8 cellular contexts compared by ENCODE assay signal in genomic region chr4:155377281-155377680, GRCh38. TPM values are rescaled to one million over a fixed set of nuclear protein-coding genes. Genes with fewer than 3 reads are reported as not detected.
DNase-seq lines count a peak whose midpoint lies in the region; ATAC-seq, FAIRE-seq and TF ChIP-seq lines count a peak whose summit lies in the region.

No MANE protein-coding gene starts in this region.

- no peak for TF ChIP-seq EP300 in A549 (IDR thresholded peaks at IDR 0.05)

- H3K9me3 ChIP-seq in A549 = no peaks in the 10 kb centered on the region
- H3K9me3 ChIP-seq in left lung = no peaks in the 10 kb centered on the region
- H3K9me3 ChIP-seq in spleen = no peaks in the 10 kb centered on the region

- H3K27ac ChIP-seq in A549 (peak overlapping the region; percentile 61 to 65), left lung (no peak overlapping the region), spleen (peak overlapping the region in 4 of 8 donors; percentile 23 to 80 (median 75))

- no peak for TF ChIP-seq RAD21 in A549 (conservative IDR thresholded peaks at IDR 0.05 in 1 of 2, IDR thresholded peaks at IDR 0.05 in 1 of 2)

- no peaks in the 10 kb centered on the region for H3K9me3 Mint-ChIP-seq in activated naive CD8-positive, alpha-beta T cell treated with anti-CD3 and anti-CD28 coated beads, Interleukin-2, amount 50 U/mL, for 24 hours

- 4% methylated on average over 3 of the region's 3 CpGs for WGBS in A549 (ENCODE audit: missing lambda C conversion rate)
- WGBS in spleen, 5 donors = 86 to 91% (median 87%) methylated on average over 3 of the region's 3 CpGs

- no peaks in the 10 kb centered on the region for H3K27me3 Mint-ChIP-seq in activated naive CD8-positive, alpha-beta T cell treated with anti-CD3 and anti-CD28 coated beads, Interleukin-2, amount 50 U/mL, for 24 hours

- no peak for FAIRE-seq in A549 (lab: Jason Lieb, UNC)

- TF ChIP-seq CTCF in A549 (IDR thresholded peaks at IDR 0.05) (no peak), left lung (IDR thresholded peaks at IDR 0.05) (no peak), spleen (IDR thresholded peaks at IDR 0.05 in 8 of 11, conservative IDR thresholded peaks at IDR 0.05 in 3 of 11) (no peak)

- peak overlapping the region; percentile 91 for H3K4me3 Mint-ChIP-seq in activated naive CD8-positive, alpha-beta T cell treated with anti-CD3 and anti-CD28 coated beads, Interleukin-2, amount 50 U/mL, for 24 hours

- peak overlapping the region; percentile 52 for H3K27ac Mint-ChIP-seq in activated naive CD8-positive, alpha-beta T cell treated with anti-CD3 and anti-CD28 coated beads, Interleukin-2, amount 50 U/mL, for 24 hours

- ATAC-seq in A549 = peak; percentile 20 to 26; a peak in 3 of 6 replicates
- ATAC-seq in activated naive CD8-positive, alpha-beta T cell treated with anti-CD3 and anti-CD28 coated beads, Interleukin-2, amount 50 U/mL, for 24 hours = no peak
- ATAC-seq in left lung = peak; percentile 18

- H3K4me2 ChIP-seq in A549 = peak overlapping the region; percentile 80

- H3K4me1 ChIP-seq in A549 = peaks cover 14% of the 10 kb centered on the region; the same call in 2 of the 3 replicates
- peaks cover 5 to 8% of the 10 kb centered on the region in 2 donors for H3K4me1 ChIP-seq in left lung
- peaks cover 0 to 23% (median 10%) of the 10 kb centered on the region in 6 donors for H3K4me1 ChIP-seq in spleen

- intact Hi-C loops in left lung (cut with DNase I) (no loop called here), spleen (cut with DNase I; ENCODE audit: low total_unique reads) (no loop called here)

- H3K36me3 ChIP-seq in left lung (no peaks in the 10 kb centered on the region), spleen (peaks cover 0 to 9% (median 0%) of the 10 kb centered on the region in 6 donors)

- no peak for TF ChIP-seq POLR2A in A549 (IDR thresholded peaks at IDR 0.05; ENCODE audit: low read length)
- no peak for TF ChIP-seq POLR2A in spleen (IDR thresholded peaks at IDR 0.05)

- peaks cover 20% of the 10 kb centered on the region for H3K4me1 Mint-ChIP-seq in activated naive CD8-positive, alpha-beta T cell treated with anti-CD3 and anti-CD28 coated beads, Interleukin-2, amount 50 U/mL, for 24 hours

- DNase-seq in A549 (ENCODE audit: low read depth in 1 of 2, low spot score in 1 of 2) = peak in 1 of 2 experiments; percentile 41
- DNase-seq in HT1080 (ENCODE audit: low read depth) = peak; percentile 20
- no peak for DNase-seq in activated naive CD8-positive, alpha-beta T cell treated with anti-CD3 and anti-CD28 coated beads, Interleukin-2, amount 50 U/mL, for 24 hours
- no peak for DNase-seq in left lung
- DNase-seq in SK-N-DZ (ENCODE audit: low spot score) = no peak
- no peak for DNase-seq in superior temporal gyrus (ENCODE audit: extremely low spot score)
- DNase-seq in spleen = no peak
- DNase-seq in GOT3 (lab: John Stamatoyannopoulos, UW) = no peak

- H3K36me3 Mint-ChIP-seq in activated naive CD8-positive, alpha-beta T cell treated with anti-CD3 and anti-CD28 coated beads, Interleukin-2, amount 50 U/mL, for 24 hours (ENCODE audit: low read depth) = peaks cover 2% of the 10 kb centered on the region

- peaks cover 2 to 38% of the 10 kb centered on the region in 2 donors for H3K27me3 ChIP-seq in left lung
- peaks cover 0 to 24% (median 0%) of the 10 kb centered on the region in 7 donors for H3K27me3 ChIP-seq in spleen (replicated peaks in 1 of 7)

- CTCF ChIA-PET in A549 (lab: Yijun Ruan, JAX) = interaction anchor here (0.8 kb wide), 1 partner anchor 20 kb away, joined by 3 read pairs; no protein-coding TSS in a partner anchor

- POLR2A ChIA-PET in A549 (lab: Yijun Ruan, JAX) = no interaction called here

- H3K4me3 ChIP-seq in A549 (peak overlapping the region; percentile 79), left lung (peak overlapping the region in 1 of 2 donors; percentile 59), spleen (peak overlapping the region in 4 of 8 donors; percentile 65 to 88 (median 68))

TF ChIP-seq in A549, 52 proteins besides CTCF, POLR2A, EP300 and RAD21:
- TF ChIP-seq KDM1A (IDR thresholded peaks at IDR 0.05; ENCODE audit: low read depth) (no peak), RNF2 (IDR thresholded peaks at IDR 0.05; ENCODE audit: borderline replicate concordance, low read depth) (no peak), FOXS1 (CRISPR knock-in tag; IDR thresholded peaks at IDR 0.05) (no peak), RCOR1 (IDR thresholded peaks at IDR 0.05; ENCODE audit: low read depth, low read length) (no peak), CHD4 (IDR thresholded peaks at IDR 0.05; ENCODE audit: borderline replicate concordance) (no peak), JUNB (IDR thresholded peaks at IDR 0.05) (no peak), MAFK (IDR thresholded peaks at IDR 0.05; ENCODE audit: partially characterized antibody) (no peak), HDAC2 (IDR thresholded peaks at IDR 0.05) (no peak), BCL3 (IDR thresholded peaks at IDR 0.05) (no peak), NPAS2 (CRISPR knock-in tag; IDR thresholded peaks at IDR 0.05; ENCODE audit: borderline replicate concordance) (no peak), CBX8 (IDR thresholded peaks at IDR 0.05) (no peak), HOXB5 (CRISPR knock-in tag; IDR thresholded peaks at IDR 0.05) (no peak), EHMT2 (IDR thresholded peaks at IDR 0.05; ENCODE audit: low read depth) (no peak), NFE2L2 (conservative IDR thresholded peaks at IDR 0.05; ENCODE audit: low read length) (no peak), GATA3 (IDR thresholded peaks at IDR 0.05; ENCODE audit: borderline replicate concordance) (no peak), ZC3H11A (IDR thresholded peaks at IDR 0.05) (no peak), JUN (IDR thresholded peaks at IDR 0.05) (no peak)

RNA-seq across cellular contexts. Expression of gene MAP9, which starts 0.5 kb away (rescaled TPM):
- 11.4 and 18.1 TPM in 2 replicates for polyA plus RNA-seq in A549 (2011; rRNA removed)
- 1.6 and 1.7 TPM in 2 replicates for polyA plus RNA-seq in A549 (2012; cell fraction: cytosol; rRNA removed)
- polyA plus RNA-seq in A549 (2012; cell fraction: nucleus; rRNA removed) = 1.8 and 2.2 TPM in 2 replicates
- polyA plus RNA-seq in A549 (2017; fragmentation: RNase III; extraction: RNeasy Plus Mini Kit Qiagen cat#74134 plus additional on column Dnase treatment) = 8.2 to 8.8 TPM (median 8.7 TPM) in 3 replicates
- 2.9 and 3.6 TPM in 2 replicates for polyA minus RNA-seq in A549 (2011; rRNA and poly(A)+ RNA removed)
- 5.4 and 5.7 TPM in 2 replicates for total RNA-seq in HT1080 (2014; rRNA removed; shearing (Covaris generic))
- 10.9 and 12.7 TPM in 2 replicates for polyA plus RNA-seq in HT1080 (2015; cell fraction: cytosol; rRNA removed)
- 20.7 and 21.7 TPM in 2 replicates for polyA plus RNA-seq in HT1080 (2015; cell fraction: nucleus; rRNA removed)
- total RNA-seq in left lung = 10 to 100 TPM; 12.2 to 20.7 TPM
- polyA plus RNA-seq in SK-N-DZ (2014; cell fraction: cytosol; rRNA removed) = 7.4 and 7.8 TPM in 2 replicates
- polyA plus RNA-seq in SK-N-DZ (2014; cell fraction: nucleus; rRNA removed) = 9.7 and 11.0 TPM in 2 replicates
- total RNA-seq in spleen = 10 to 100 TPM in 1 of 7 donors, 1 to 10 TPM in 6; 3.5 to 11.7 (median 5.6) TPM
- polyA plus RNA-seq in spleen = 1 to 10 TPM; 1.1 to 3.3 (median 1.5) TPM

Comparison
In these comparisons a context has a peak if more than half of its experiments do, and no peak if none do; other contexts are left out.
1. H3K27ac ChIP-seq: peak in A549 (2 of 2); none in left lung (0 of 2).